In the genomic region with DNA sequence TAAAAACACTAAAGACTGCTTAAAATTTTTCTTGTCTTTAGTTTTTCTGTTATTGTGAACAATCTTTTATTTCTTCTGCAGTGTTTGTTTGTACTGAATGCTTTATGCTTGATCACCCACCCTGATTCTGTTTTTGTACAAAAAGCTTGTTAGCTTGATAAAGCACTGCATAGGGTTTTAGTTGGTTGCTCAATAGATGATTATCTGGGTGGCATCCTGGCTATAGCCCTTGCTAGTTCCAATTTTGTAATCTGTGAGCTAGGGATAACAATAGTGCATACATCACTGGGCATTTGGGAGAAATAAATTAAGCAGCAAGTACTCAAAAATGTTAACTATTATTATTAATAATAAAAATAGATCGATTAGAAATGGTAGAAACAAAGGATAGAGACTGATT, we compare ENCODE assay signal across 19 cellular contexts.
"Had no signal": no experiment of that assay in that cellular context is flagged by ENCODE, and none has a peak within 500 bp of the region (broad histone marks: within the 10 kb centered on the region; RNA-seq: fewer than 3 reads in every experiment).

No MANE protein-coding gene starts in this region.

- H3K4me3 ChIP-seq: cardiac muscle cell, K562, PC-9 had no signal

- DNase-seq: activated B cell treated with CpG ODN at 0.5 μM for 24 hours; activated CD4-positive, alpha-beta memory T cell treated with anti-CD3 and anti-CD28 coated beads for 36 hours; activated CD4-positive, alpha-beta T cell treated with anti-CD3 and anti-CD28 coated beads for 1 hour; activated gamma-delta T cell; activated naive CD4-positive, alpha-beta T cell treated with anti-CD3 and anti-CD28 coated beads for 36 hours; activated T-cell treated with anti-CD3 and anti-CD28 coated beads for 4 hours; activated T-cell treated with anti-CD3 and anti-CD28 coated beads, Interleukin-2, amount 50 U/mL, for 48 hours; NCI-H1417 treated with DMSO at 0.1 percent for 48 hours; NCI-H2029; NCI-H2107; NK-92 treated with Interleukin-12 subunit alpha and Interleukin-12 subunit beta, amount 100 ng/mL, for 24 hours; T-cell; T1000 had no signal

- ATAC-seq: activated T-helper 17 cell treated with anti-CD3 and anti-CD28 coated beads, Interleukin-2, amount 50 U/mL, for 72 hours; K562 had no signal

- H3K36me3 ChIP-seq: brain microvascular endothelial cell, cardiac muscle cell had no signal

- FAIRE-seq: K562, TTC549 had no signal

- H3K27me3 ChIP-seq: brain microvascular endothelial cell, cardiac muscle cell had no signal

- H3K27ac ChIP-seq: brain microvascular endothelial cell, cardiac muscle cell, PC-9 had no signal
